1 cellular context compared by ENCODE assay signal in the genomic region with DNA sequence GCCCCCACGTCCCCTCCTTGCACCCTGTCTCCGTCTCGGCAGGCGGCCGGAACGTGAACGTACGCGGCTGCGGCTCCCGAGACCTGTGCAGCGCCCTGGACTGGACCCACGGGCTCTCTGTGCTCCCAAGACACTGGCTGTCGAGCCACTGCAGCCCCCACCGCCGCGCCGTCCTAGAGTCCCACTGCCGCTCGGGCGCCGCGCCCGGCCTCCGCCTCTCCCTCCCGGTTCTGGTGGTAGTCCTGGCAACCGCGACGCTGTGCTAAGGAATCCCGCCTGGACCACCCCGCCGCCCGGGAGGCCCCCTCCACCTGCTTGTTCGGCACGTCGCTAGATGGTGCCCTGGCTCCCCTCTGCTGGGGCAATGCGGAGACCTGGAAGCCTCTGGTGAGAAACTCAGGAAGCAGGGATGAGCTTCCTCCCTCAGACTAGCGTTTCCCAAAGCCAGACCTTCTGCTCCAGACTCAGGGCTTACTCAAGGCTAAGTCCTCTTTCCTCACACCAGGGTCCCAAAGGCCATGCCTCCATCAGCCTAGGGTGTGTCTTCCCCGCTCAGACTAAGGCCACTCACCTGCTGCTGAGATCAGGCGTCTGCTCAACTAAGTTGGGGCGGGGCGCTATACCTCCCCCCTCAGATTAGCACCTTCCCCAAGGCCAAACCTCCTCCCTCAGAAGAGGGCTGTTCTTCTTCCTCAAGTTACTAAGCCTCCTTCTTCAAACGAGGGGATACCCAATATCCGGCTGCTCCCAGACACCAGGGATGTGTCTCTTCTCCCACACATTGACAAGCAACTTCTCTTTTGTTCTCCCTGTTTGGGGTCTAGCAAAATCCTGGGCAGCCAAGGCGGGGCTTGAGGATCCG.
TF ChIP-seq lines count a peak whose summit lies in the region.

No MANE protein-coding gene starts in this region.

TF ChIP-seq in H1, 55 proteins besides CTCF, POLR2A, EP300 and RAD21:
- TF ChIP-seq KDM4A (IDR thresholded peaks at IDR 0.05; ENCODE audit: low read depth, low read length, severe bottlenecking) (peak; percentile 44), POU5F1 (IDR thresholded peaks at IDR 0.05; ENCODE audit: low read depth, low read length) (no peak), SIN3A (conservative IDR thresholded peaks at IDR 0.05 in 1 of 2, IDR thresholded peaks at IDR 0.05 in 1 of 2; ENCODE audit: low read depth in 1 of 2, low read length in 2 of 2) (0 out of 4 replicates have a peak, but pooled peaks have one; percentile 44 to 66), CREB1 (IDR thresholded peaks at IDR 0.05) (peak; percentile 21; the same call in 1 of the 2 replicates)
- TF ChIP-seq, protein P1, sequence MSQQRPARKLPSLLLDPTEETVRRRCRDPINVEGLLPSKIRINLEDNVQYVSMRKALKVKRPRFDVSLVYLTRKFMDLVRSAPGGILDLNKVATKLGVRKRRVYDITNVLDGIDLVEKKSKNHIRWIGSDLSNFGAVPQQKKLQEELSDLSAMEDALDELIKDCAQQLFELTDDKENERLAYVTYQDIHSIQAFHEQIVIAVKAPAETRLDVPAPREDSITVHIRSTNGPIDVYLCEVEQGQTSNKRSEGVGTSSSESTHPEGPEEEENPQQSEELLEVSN (IDR thresholded peaks at IDR 0.05): peak; percentile 46
TF ChIP-seq in H1: peak in this region for 4.
